32 cellular contexts compared by ENCODE assay signal in the genomic region with DNA sequence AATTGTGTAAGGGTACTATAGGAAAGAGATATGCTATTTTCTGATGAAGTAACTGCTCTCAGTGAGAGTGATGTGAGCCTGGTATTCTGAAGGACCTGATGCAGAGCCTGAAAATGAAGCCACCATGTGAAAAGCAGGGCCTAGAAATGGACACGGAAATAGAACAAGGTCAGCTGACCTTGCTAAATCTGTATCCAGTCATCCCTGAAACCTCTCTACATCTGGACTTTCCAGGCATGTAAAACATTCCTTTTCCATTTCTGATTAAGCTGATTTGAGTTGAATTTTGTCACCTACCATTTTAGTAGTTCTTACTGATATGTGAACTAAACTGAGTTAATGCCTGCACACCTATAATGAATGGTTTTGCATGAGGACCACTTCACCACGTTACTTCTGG.
"Had no signal": no experiment of that assay in that cellular context is flagged by ENCODE, and none has a peak within 500 bp of the region (broad histone marks: within the 10 kb centered on the region; RNA-seq: fewer than 3 reads in every experiment).

No MANE protein-coding gene starts in this region.

- ATAC-seq: activated CD8-positive, alpha-beta T cell treated with anti-CD3 and anti-CD28 coated beads for 36 hours; activated naive CD8-positive, alpha-beta T cell treated with anti-CD3 and anti-CD28 coated beads, Interleukin-2, amount 50 U/mL, for 24 hours; body of pancreas; effector memory CD8-positive, alpha-beta T cell; heart left ventricle; T-helper 17 cell had no signal

- H3K27me3 Mint-ChIP-seq: activated B cell treated with CpG ODN at 0.5 μM for 24 hours; activated CD8-positive, alpha-beta T cell treated with anti-CD3 and anti-CD28 coated beads for 36 hours; activated naive CD4-positive, alpha-beta T cell treated with anti-CD3 and anti-CD28 coated beads, Interleukin-2, amount 50 U/mL, for 24 hours; activated naive CD8-positive, alpha-beta T cell treated with anti-CD3 and anti-CD28 coated beads for 36 hours; activated naive CD8-positive, alpha-beta T cell treated with anti-CD3 and anti-CD28 coated beads, Interleukin-2, amount 50 U/mL, for 24 hours had no signal

- H3K4me1 Mint-ChIP-seq: activated B cell treated with CpG ODN at 0.5 μM for 24 hours; activated naive CD4-positive, alpha-beta T cell treated with anti-CD3 and anti-CD28 coated beads, Interleukin-2, amount 50 U/mL, for 24 hours; activated naive CD8-positive, alpha-beta T cell treated with anti-CD3 and anti-CD28 coated beads for 36 hours; activated naive CD8-positive, alpha-beta T cell treated with anti-CD3 and anti-CD28 coated beads, Interleukin-2, amount 50 U/mL, for 24 hours had no signal

- H3K27ac Mint-ChIP-seq: activated B cell treated with CpG ODN at 0.5 μM for 24 hours; activated CD8-positive, alpha-beta T cell treated with anti-CD3 and anti-CD28 coated beads for 36 hours; activated naive CD4-positive, alpha-beta T cell treated with anti-CD3 and anti-CD28 coated beads for 36 hours; activated naive CD4-positive, alpha-beta T cell treated with anti-CD3 and anti-CD28 coated beads, Interleukin-2, amount 50 U/mL, for 24 hours; activated naive CD8-positive, alpha-beta T cell treated with anti-CD3 and anti-CD28 coated beads for 36 hours; activated naive CD8-positive, alpha-beta T cell treated with anti-CD3 and anti-CD28 coated beads, Interleukin-2, amount 50 U/mL, for 24 hours; activated T-helper 1 cell treated with anti-CD3 and anti-CD28 coated beads, Interleukin-12 subunit alpha, Interleukin-12 subunit beta, Interleukin-2, Interleukin-4 antibody, amounts not matched to agents 30 ng/mL and 10 ng/mL and 1 ng/mL, durations not matched to agents 14 hours and 24 hours and 36 hours; activated T-helper 2 cell treated with anti-CD3 and anti-CD28 coated beads, Interferon-gamma antibody, Interleukin-2, Interleukin-4, amounts not matched to agents 10 μg/mL and 5 μg/mL and 100 μg/mL, durations not matched to agents 14 hours and 24 hours and 36 hours; effector memory CD8-positive, alpha-beta T cell; T-helper 17 cell had no signal

- DNase-seq: activated B cell treated with CpG ODN at 0.5 μM for 24 hours; activated CD4-positive, alpha-beta T cell treated with anti-CD3 and anti-CD28 coated beads for 48 hours; activated CD4-positive, alpha-beta T cell treated with anti-CD3 and anti-CD28 coated beads, Interleukin-2, amount 50 U/mL, for 1 hour; activated CD4-positive, alpha-beta T cell treated with anti-CD3 and anti-CD28 coated beads, Interleukin-2, amount 50 U/mL, for 48 hours; activated CD8-positive, alpha-beta memory T cell treated with anti-CD3 and anti-CD28 coated beads for 24 hours; activated CD8-positive, alpha-beta T cell treated with anti-CD3 and anti-CD28 coated beads for 36 hours; activated effector memory CD4-positive, alpha-beta T cell treated with anti-CD3 and anti-CD28 coated beads, Interleukin-2, amount 50 U/mL, for 16 hours; activated naive CD4-positive, alpha-beta T cell treated with anti-CD3 and anti-CD28 coated beads for 36 hours; activated naive CD8-positive, alpha-beta T cell treated with anti-CD3 and anti-CD28 coated beads for 36 hours; activated naive CD8-positive, alpha-beta T cell treated with anti-CD3 and anti-CD28 coated beads, Interleukin-2, amount 50 U/mL, for 24 hours; activated T-cell treated with anti-CD3 and anti-CD28 coated beads, Interleukin-2, amount 50 U/mL, for 1 hour; activated T-cell treated with anti-CD3 and anti-CD28 coated beads, Interleukin-2, amount 50 U/mL, for 48 hours; adrenal gland; amygdala; aorta; body of pancreas; caudate nucleus; cortex of kidney; dermis blood vessel endothelial cell; effector CD4-positive, alpha-beta T cell; effector memory CD8-positive, alpha-beta T cell; esophagus squamous epithelium; glutamatergic neuron; heart left ventricle; T-helper 1 cell; T-helper 17 cell; T1000; WERI-Rb-1 had no signal

- H3K4me3 Mint-ChIP-seq: activated B cell treated with CpG ODN at 0.5 μM for 24 hours; activated CD8-positive, alpha-beta T cell treated with anti-CD3 and anti-CD28 coated beads for 36 hours; activated naive CD4-positive, alpha-beta T cell treated with anti-CD3 and anti-CD28 coated beads for 36 hours; activated naive CD4-positive, alpha-beta T cell treated with anti-CD3 and anti-CD28 coated beads, Interleukin-2, amount 50 U/mL, for 24 hours; activated naive CD8-positive, alpha-beta T cell treated with anti-CD3 and anti-CD28 coated beads for 36 hours; activated naive CD8-positive, alpha-beta T cell treated with anti-CD3 and anti-CD28 coated beads, Interleukin-2, amount 50 U/mL, for 24 hours; activated T-helper 1 cell treated with anti-CD3 and anti-CD28 coated beads, Interleukin-12 subunit alpha, Interleukin-12 subunit beta, Interleukin-2, Interleukin-4 antibody, amounts not matched to agents 30 ng/mL and 10 ng/mL and 1 ng/mL, durations not matched to agents 14 hours and 24 hours and 36 hours; effector memory CD8-positive, alpha-beta T cell; T-helper 17 cell; T-helper 2 cell treated with Interferon-gamma antibody and Interleukin-4, amounts not matched to agents 5 μg/mL and 100 μg/mL, for 36 hours had no signal

- H3K4me3 ChIP-seq: adrenal gland, body of pancreas, esophagus squamous epithelium, heart left ventricle had no signal

- H3K9me3 ChIP-seq: adrenal gland, body of pancreas, esophagus squamous epithelium, heart left ventricle had no signal

- H3K36me3 ChIP-seq: adrenal gland, esophagus squamous epithelium, heart left ventricle, WERI-Rb-1 had no signal

- H3K27me3 ChIP-seq: adrenal gland, body of pancreas, esophagus squamous epithelium, heart left ventricle had no signal

- H3K9me3 Mint-ChIP-seq: activated B cell treated with CpG ODN at 0.5 μM for 24 hours; activated CD8-positive, alpha-beta T cell treated with anti-CD3 and anti-CD28 coated beads for 36 hours; activated naive CD4-positive, alpha-beta T cell treated with anti-CD3 and anti-CD28 coated beads for 36 hours; activated naive CD4-positive, alpha-beta T cell treated with anti-CD3 and anti-CD28 coated beads, Interleukin-2, amount 50 U/mL, for 24 hours; activated naive CD8-positive, alpha-beta T cell treated with anti-CD3 and anti-CD28 coated beads for 36 hours; activated naive CD8-positive, alpha-beta T cell treated with anti-CD3 and anti-CD28 coated beads, Interleukin-2, amount 50 U/mL, for 24 hours; activated T-helper 1 cell treated with anti-CD3 and anti-CD28 coated beads, Interleukin-12 subunit alpha, Interleukin-12 subunit beta, Interleukin-2, Interleukin-4 antibody, amounts not matched to agents 30 ng/mL and 10 ng/mL and 1 ng/mL, durations not matched to agents 14 hours and 24 hours and 36 hours; effector memory CD8-positive, alpha-beta T cell had no signal

- H3K4me1 ChIP-seq: adrenal gland, body of pancreas, esophagus squamous epithelium, heart left ventricle had no signal

- H3K27ac ChIP-seq: adrenal gland, body of pancreas, esophagus squamous epithelium, heart left ventricle, WERI-Rb-1 had no signal
